Comparison of ENCODE assay signal across 17 cellular contexts in genomic region chr11:914747-915493, GRCh38. TPM values are rescaled to one million over a fixed set of nuclear protein-coding genes. Genes with fewer than 3 reads are reported as not detected.
DNase-seq lines count a peak whose midpoint lies in the region; ATAC-seq and TF ChIP-seq lines count a peak whose summit lies in the region.
"Had no signal": no experiment of that assay in that cellular context is flagged by ENCODE, and none has a peak within 500 bp of the region (broad histone marks: within the 10 kb centered on the region; RNA-seq: fewer than 3 reads in every experiment).

No MANE protein-coding gene starts in this region.

- H3K27me3 Mint-ChIP-seq in activated CD8-positive, alpha-beta memory T cell treated with anti-CD3 and anti-CD28 coated beads, Interleukin-2, amount 10 ng/mL, durations not matched to agents 7 days and 5 days = no peaks in the 10 kb centered on the region
- H3K27me3 Mint-ChIP-seq: activated T-helper 17 cell treated with anti-CD3 and anti-CD28 coated beads, Interleukin-2, amount 50 U/mL, for 72 hours; naive thymus-derived CD4-positive, alpha-beta T cell; stimulated activated naive CD8-positive, alpha-beta T cell treated with anti-CD3 and anti-CD28 coated beads, Interleukin-15, Interleukin-2, amounts not matched to agents 100 ng/mL and 50 ng/mL, for 24 hours; T-cell had no signal

- DNase-seq in coronary artery (ENCODE audit: low spot score) (no peak), left colon (peak; percentile 41 to 61), posterior vena cava (ENCODE audit: low spot score) (peak; percentile 95), ureter (ENCODE audit: low spot score) (peak; percentile 61), SHP77 (lab: John Stamatoyannopoulos, UW) (no peak), T1000 (lab: John Stamatoyannopoulos, UW) (no peak)
- no peak for DNase-seq in activated CD8-positive, alpha-beta memory T cell treated with anti-CD3 and anti-CD28 coated beads, Interleukin-2, amount 10 ng/mL, durations not matched to agents 7 days and 5 days
- DNase-seq: activated CD8-positive, alpha-beta T cell treated with anti-CD3 and anti-CD28 coated beads, Interleukin-2, amount 10 ng/mL, durations not matched to agents 7 days and 5 days; kidney glomerular epithelial cell; naive thymus-derived CD4-positive, alpha-beta T cell; NCI-H2227 treated with DMSO at 0.1 percent for 48 hours; RPMI8226; stimulated activated CD4-positive, alpha-beta T cell treated with anti-CD3 and anti-CD28 coated beads, Interleukin-15, amount 100 ng/mL, for 24 hours; T-cell had no signal

- no peaks in the 10 kb centered on the region for H3K9me3 Mint-ChIP-seq in activated CD8-positive, alpha-beta memory T cell treated with anti-CD3 and anti-CD28 coated beads, Interleukin-2, amount 10 ng/mL, durations not matched to agents 7 days and 5 days (ENCODE audit: low read depth)
- H3K9me3 Mint-ChIP-seq: activated T-helper 17 cell treated with anti-CD3 and anti-CD28 coated beads, Interleukin-2, amount 50 U/mL, for 72 hours; naive thymus-derived CD4-positive, alpha-beta T cell; stimulated activated naive CD8-positive, alpha-beta T cell treated with anti-CD3 and anti-CD28 coated beads, Interleukin-15, Interleukin-2, amounts not matched to agents 100 ng/mL and 50 ng/mL, for 24 hours; T-cell had no signal

- H3K4me3 ChIP-seq in coronary artery = peak overlapping the region; percentile 29
- H3K4me3 ChIP-seq: prostate gland had no signal

- TF ChIP-seq CTCF in coronary artery (IDR thresholded peaks at IDR 0.05) = no peak

- H3K4me1 Mint-ChIP-seq in activated CD8-positive, alpha-beta memory T cell treated with anti-CD3 and anti-CD28 coated beads, Interleukin-2, amount 10 ng/mL, durations not matched to agents 7 days and 5 days = peaks cover 7% of the 10 kb centered on the region

- no peak for ATAC-seq in left colon
- ATAC-seq in activated CD8-positive, alpha-beta memory T cell treated with anti-CD3 and anti-CD28 coated beads, Interleukin-2, amount 10 ng/mL, durations not matched to agents 7 days and 5 days = no peak
- ATAC-seq: activated CD8-positive, alpha-beta T cell treated with anti-CD3 and anti-CD28 coated beads, Interleukin-2, amount 10 ng/mL, durations not matched to agents 7 days and 5 days; activated T-helper 17 cell treated with anti-CD3 and anti-CD28 coated beads, Interleukin-2, amount 50 U/mL, for 72 hours; naive thymus-derived CD4-positive, alpha-beta T cell; T-cell had no signal

- H3K27ac ChIP-seq in coronary artery = peak overlapping the region in 1 of 2 donors; percentile 82
- H3K27ac ChIP-seq: prostate gland had no signal

- H3K4me3 Mint-ChIP-seq in activated CD8-positive, alpha-beta memory T cell treated with anti-CD3 and anti-CD28 coated beads, Interleukin-2, amount 10 ng/mL, durations not matched to agents 7 days and 5 days = no peak overlapping the region
- H3K4me3 Mint-ChIP-seq: activated CD8-positive, alpha-beta T cell treated with anti-CD3 and anti-CD28 coated beads, Interleukin-2, amount 10 ng/mL, durations not matched to agents 7 days and 5 days; activated T-helper 17 cell treated with anti-CD3 and anti-CD28 coated beads, Interleukin-2, amount 50 U/mL, for 72 hours; naive thymus-derived CD4-positive, alpha-beta T cell; stimulated activated naive CD8-positive, alpha-beta T cell treated with anti-CD3 and anti-CD28 coated beads, Interleukin-15, Interleukin-2, amounts not matched to agents 100 ng/mL and 50 ng/mL, for 24 hours; T-cell had no signal

- H3K36me3 Mint-ChIP-seq in activated CD8-positive, alpha-beta memory T cell treated with anti-CD3 and anti-CD28 coated beads, Interleukin-2, amount 10 ng/mL, durations not matched to agents 7 days and 5 days = no peaks in the 10 kb centered on the region
- H3K36me3 Mint-ChIP-seq: naive thymus-derived CD4-positive, alpha-beta T cell; T-cell had no signal

- intact Hi-C loops in left colon (cut with DNase I, micrococcal nuclease) (no loop called here), posterior vena cava (cut with DNase I) (no loop called here)

- CTCF ChIA-PET in activated CD8-positive, alpha-beta memory T cell treated with anti-CD3 and anti-CD28 coated beads, Interleukin-2, amount 10 ng/mL, durations not matched to agents 7 days and 5 days (lab: Charles Lee) = interaction anchor here (1.2 to 1.6 kb wide), 2 partner anchors 10 to 12 kb away, joined by 3 to 6 read pairs; partner anchors contain the start of gene AP2A2

- no peak overlapping the region for H3K27ac Mint-ChIP-seq in activated CD8-positive, alpha-beta memory T cell treated with anti-CD3 and anti-CD28 coated beads, Interleukin-2, amount 10 ng/mL, durations not matched to agents 7 days and 5 days
- H3K27ac Mint-ChIP-seq: activated CD8-positive, alpha-beta T cell treated with anti-CD3 and anti-CD28 coated beads, Interleukin-2, amount 10 ng/mL, durations not matched to agents 7 days and 5 days; activated T-helper 17 cell treated with anti-CD3 and anti-CD28 coated beads, Interleukin-2, amount 50 U/mL, for 72 hours; naive thymus-derived CD4-positive, alpha-beta T cell; stimulated activated naive CD8-positive, alpha-beta T cell treated with anti-CD3 and anti-CD28 coated beads, Interleukin-15, Interleukin-2, amounts not matched to agents 100 ng/mL and 50 ng/mL, for 24 hours; T-cell had no signal

RNA-seq across cellular contexts. Expression of gene CHID1, which starts 4.3 kb away (rescaled TPM):
- total RNA-seq in left colon (10 to 100 TPM; 52.0 to 54.2 TPM), posterior vena cava (10 to 100 TPM; 57.9 to 88.5 TPM), ureter (116 TPM)
- total RNA-seq in activated CD8-positive, alpha-beta memory T cell treated with anti-CD3 and anti-CD28 coated beads, Interleukin-2, amount 10 ng/mL, durations not matched to agents 7 days and 5 days = 10 to 100 TPM; 46.8 to 59.4 TPM

RNA-seq across cellular contexts. Expression of gene AP2A2, which starts 10.8 kb away (rescaled TPM):
- total RNA-seq in left colon (10 to 100 TPM; 61.6 to 68.8 TPM), posterior vena cava (100 to 1,000 TPM in 1 of 2 donors, 10 to 100 TPM in 1; 83.5 to 117 TPM), ureter (100 TPM)
- 10 to 100 TPM; 36.3 to 52.2 TPM for total RNA-seq in activated CD8-positive, alpha-beta memory T cell treated with anti-CD3 and anti-CD28 coated beads, Interleukin-2, amount 10 ng/mL, durations not matched to agents 7 days and 5 days

Comparison
In these comparisons a context has a peak if more than half of its experiments do, and no peak if none do; other contexts are left out.
1. DNase-seq: peak in left colon (2 of 2), posterior vena cava (single experiment) and ureter (single experiment); none in coronary artery (single experiment), SHP77 (0 of 2), T1000 (single experiment) and activated CD8-positive, alpha-beta memory T cell treated with anti-CD3 and anti-CD28 coated beads, Interleukin-2, amount 10 ng/mL, durations not matched to agents 7 days and 5 days (single experiment).